In genomic region chr7:17939670-17940301, GRCh38 we compare ENCODE assay signal across 8 cellular contexts. TPM values are rescaled to one million over a fixed set of nuclear protein-coding genes. Genes with fewer than 3 reads are reported as not detected.
DNase-seq lines count a peak whose midpoint lies in the region; ATAC-seq and TF ChIP-seq lines count a peak whose summit lies in the region.

No MANE protein-coding gene starts in this region.

- H3K27me3 ChIP-seq in AG04450 (ENCODE audit: control insufficient read depth, insufficient read depth, low read length) = no peaks in the 10 kb centered on the region
- no peaks in the 10 kb centered on the region for H3K27me3 ChIP-seq in esophagus muscularis mucosa

- no peaks in the 10 kb centered on the region for H3K9me3 Mint-ChIP-seq in activated T-cell treated with anti-CD3 and anti-CD28 coated beads, Interleukin-2, amount 50 U/mL, for 4 hours
- no peaks in the 10 kb centered on the region for H3K9me3 Mint-ChIP-seq in naive B cell
- no peaks in the 10 kb centered on the region for H3K9me3 Mint-ChIP-seq in stimulated activated naive CD8-positive, alpha-beta T cell treated with anti-CD3 and anti-CD28 coated beads, Interleukin-15, amount 100 ng/mL, for 72 hours

- POLR2A ChIA-PET in AG04450 (lab: Yijun Ruan, JAX) = no interaction called here

- H3K4me3 Mint-ChIP-seq in activated T-cell treated with anti-CD3 and anti-CD28 coated beads, Interleukin-2, amount 50 U/mL, for 4 hours = peak overlapping the region; percentile 98
- peak overlapping the region; percentile 97 to 100 (median 99) for H3K4me3 Mint-ChIP-seq in naive B cell
- H3K4me3 Mint-ChIP-seq in stimulated activated naive CD8-positive, alpha-beta T cell treated with anti-CD3 and anti-CD28 coated beads, Interleukin-15, amount 100 ng/mL, for 72 hours = peak overlapping the region; percentile 99 to 100

- CTCF ChIA-PET in AG04450 (lab: Charles Lee) = no interaction called here

- no peak for TF ChIP-seq POLR2A in esophagus muscularis mucosa (IDR thresholded peaks at IDR 0.05; ENCODE audit: low read depth)

- no peaks in the 10 kb centered on the region for H3K36me3 ChIP-seq in esophagus muscularis mucosa

- ATAC-seq in GM18867 (IDR thresholded peaks at IDR 0.05; ENCODE audit: unreplicated experiment) (peak; percentile 33), HG03097 (IDR thresholded peaks at IDR 0.05; ENCODE audit: low FRiP score, unreplicated experiment) (peak; percentile 37), naive B cell (ENCODE audit: low read depth in 2 of 2) (peak; percentile 45 to 48)
- peak; percentile 62 to 66 for ATAC-seq in activated T-cell treated with anti-CD3 and anti-CD28 coated beads, Interleukin-2, amount 50 U/mL, for 4 hours
- ATAC-seq in stimulated activated naive CD8-positive, alpha-beta T cell treated with anti-CD3 and anti-CD28 coated beads, Interleukin-15, amount 100 ng/mL, for 72 hours = peak; percentile 74

- peaks cover 25 to 47% (median 46%) of the 10 kb centered on the region in 4 donors for H3K4me1 ChIP-seq in esophagus muscularis mucosa

- H3K4me1 Mint-ChIP-seq in activated T-cell treated with anti-CD3 and anti-CD28 coated beads, Interleukin-2, amount 50 U/mL, for 4 hours (ENCODE audit: low read depth) = peaks cover 46% of the 10 kb centered on the region
- H3K4me1 Mint-ChIP-seq in naive B cell = peaks cover 35 to 46% (median 42%) of the 10 kb centered on the region in 3 donors
- H3K4me1 Mint-ChIP-seq in stimulated activated naive CD8-positive, alpha-beta T cell treated with anti-CD3 and anti-CD28 coated beads, Interleukin-15, amount 100 ng/mL, for 72 hours = peaks cover 51% of the 10 kb centered on the region

- H3K4me3 ChIP-seq in AG04450 (ENCODE audit: low read depth, low read length) (peak overlapping the region; percentile 75), esophagus muscularis mucosa (peak overlapping the region; percentile 67 to 97 (median 84))

- peak overlapping the region; percentile 99 for H3K27ac Mint-ChIP-seq in naive B cell
- H3K27ac Mint-ChIP-seq in stimulated activated naive CD8-positive, alpha-beta T cell treated with anti-CD3 and anti-CD28 coated beads, Interleukin-15, amount 100 ng/mL, for 72 hours = peak overlapping the region; percentile 99 to 100

- peaks cover 1% of the 10 kb centered on the region for H3K36me3 Mint-ChIP-seq in activated T-cell treated with anti-CD3 and anti-CD28 coated beads, Interleukin-2, amount 50 U/mL, for 4 hours (ENCODE audit: insufficient read depth)
- H3K36me3 Mint-ChIP-seq in naive B cell = no peaks in the 10 kb centered on the region

- DNase-seq in AG04450 (ENCODE audit: low read depth, low spot score) = no peak
- DNase-seq in NCI-H774 (lab: John Stamatoyannopoulos, UW) = peak; percentile 21
- peak; percentile 36 for DNase-seq in activated T-cell treated with anti-CD3 and anti-CD28 coated beads, Interleukin-2, amount 50 U/mL, for 4 hours
- no peak for DNase-seq in esophagus muscularis mucosa (ENCODE audit: extremely low spot score)
- peak; percentile 57 for DNase-seq in naive B cell
- DNase-seq in stimulated activated naive CD8-positive, alpha-beta T cell treated with anti-CD3 and anti-CD28 coated beads, Interleukin-15, amount 100 ng/mL, for 72 hours = peak; percentile 59 to 61

- peak overlapping the region; percentile 89 for H3K27ac ChIP-seq in AG04450 (ENCODE audit: low read depth, low read length)
- peak overlapping the region; percentile 91 to 97 (median 95) for H3K27ac ChIP-seq in esophagus muscularis mucosa (replicated peaks in 1 of 4)

- H3K27me3 Mint-ChIP-seq in activated T-cell treated with anti-CD3 and anti-CD28 coated beads, Interleukin-2, amount 50 U/mL, for 4 hours (ENCODE audit: low read depth) = no peaks in the 10 kb centered on the region
- H3K27me3 Mint-ChIP-seq in naive B cell = no peaks in the 10 kb centered on the region
- no peaks in the 10 kb centered on the region for H3K27me3 Mint-ChIP-seq in stimulated activated naive CD8-positive, alpha-beta T cell treated with anti-CD3 and anti-CD28 coated beads, Interleukin-15, amount 100 ng/mL, for 72 hours

- intact Hi-C loops in esophagus muscularis mucosa (cut with DNase I) = no loop called here

- TF ChIP-seq CTCF in AG04450 (IDR thresholded peaks at IDR 0.05; ENCODE audit: low read depth, low read length) (no peak), esophagus muscularis mucosa (IDR thresholded peaks at IDR 0.05) (no peak)

- no peaks in the 10 kb centered on the region for H3K9me3 ChIP-seq in AG04450 (ENCODE audit: control insufficient read depth, insufficient read depth, low read length)
- H3K9me3 ChIP-seq in esophagus muscularis mucosa = no peaks in the 10 kb centered on the region

- under 1% methylated on average over 26 of the region's 28 CpGs for WGBS in esophagus muscularis mucosa

- no peak for TF ChIP-seq EP300 in esophagus muscularis mucosa (IDR thresholded peaks at IDR 0.05)

RNA-seq across cellular contexts. Expression of gene SNX13, which starts 0.5 kb away (rescaled TPM):
- 18.5 and 28.3 TPM in 2 replicates for polyA plus RNA-seq in AG04450 (2011; rRNA removed)
- polyA minus RNA-seq in AG04450 (2011; rRNA and poly(A)+ RNA removed) = 13.2 and 28.6 TPM in 2 replicates
- 10 to 100 TPM; 20.8 to 23.7 (median 22.5) TPM for total RNA-seq in activated T-cell treated with anti-CD3 and anti-CD28 coated beads, Interleukin-2, amount 50 U/mL, for 4 hours
- total RNA-seq in esophagus muscularis mucosa = 10 to 100 TPM; 37.9 to 51.8 (median 43.9) TPM
- polyA plus RNA-seq in naive B cell (ENCODE audit: low read depth in 6 of 6) = 10 to 100 TPM; 18.4 to 23.7 (median 20.5) TPM

Comparison
In these comparisons a context has a peak if more than half of its experiments do, and no peak if none do; other contexts are left out.
1. DNase-seq: peak in NCI-H774 (single experiment), activated T-cell treated with anti-CD3 and anti-CD28 coated beads, Interleukin-2, amount 50 U/mL, for 4 hours (single experiment), naive B cell (single experiment) and stimulated activated naive CD8-positive, alpha-beta T cell treated with anti-CD3 and anti-CD28 coated beads, Interleukin-15, amount 100 ng/mL, for 72 hours (2 of 2); none in AG04450 (single experiment) and esophagus muscularis mucosa (single experiment).
2. Peak in every context shown above with its lines, with median percentiles within 50 percentile points of each other: ATAC-seq and H3K4me3 Mint-ChIP-seq.